9 cellular contexts compared by ENCODE assay signal in genomic region chr21:35475768-35476167, GRCh38.
A peak's percentile ranks its signal among the peaks of the same experiment; 100 is the strongest.
DNase-seq lines count a peak whose midpoint lies in the region; ATAC-seq and TF ChIP-seq lines count a peak whose summit lies in the region.
"Had no signal": no experiment of that assay in that cellular context is flagged by ENCODE, and none has a peak within 500 bp of the region (broad histone marks: within the 10 kb centered on the region; RNA-seq: fewer than 3 reads in every experiment).

No MANE protein-coding gene starts in this region.

- POLR2A ChIA-PET in WTC11 (lab: Charles Lee) = no interaction called here

- in situ Hi-C loops in G401 (cut with HindIII; ENCODE audit: low sequenced_read_pairs) = no loop called here

- H3K4me2 ChIP-seq in BLaER1 = peak overlapping the region; percentile 60

- H3K9ac ChIP-seq in BLaER1 (no peak overlapping the region), mucosa of rectum (ENCODE audit: low read depth in 1 of 2, low read length in 2 of 2) (no peak overlapping the region)

- H3K4me3 Mint-ChIP-seq in activated naive CD8-positive, alpha-beta T cell treated with anti-CD3 and anti-CD28 coated beads for 36 hours = peak overlapping the region; percentile 55
- H3K4me3 Mint-ChIP-seq in WTC11 = no peak overlapping the region

- H3K27me3 Mint-ChIP-seq in activated naive CD8-positive, alpha-beta T cell treated with anti-CD3 and anti-CD28 coated beads for 36 hours = no peaks in the 10 kb centered on the region
- peaks cover 7% of the 10 kb centered on the region for H3K27me3 Mint-ChIP-seq in WTC11 (ENCODE audit: low read depth)

- H3K4me3 ChIP-seq in BLaER1 (no peak overlapping the region), mucosa of rectum (ENCODE audit: low read length in 2 of 2) (no peak overlapping the region)
- H3K4me3 ChIP-seq: cardiac muscle cell had no signal

- peaks cover 12% of the 10 kb centered on the region; the same call in 1 of the 2 replicates for H3K9me3 ChIP-seq in BLaER1
- no peaks in the 10 kb centered on the region for H3K9me3 ChIP-seq in mucosa of rectum (ENCODE audit: control insufficient read depth in 2 of 2, low read length in 2 of 2)

- H3K4me1 Mint-ChIP-seq in activated naive CD8-positive, alpha-beta T cell treated with anti-CD3 and anti-CD28 coated beads for 36 hours = peaks cover 23% of the 10 kb centered on the region
- peaks cover 55% of the 10 kb centered on the region for H3K4me1 Mint-ChIP-seq in WTC11

- H4K20me1 ChIP-seq in BLaER1 = no peaks in the 10 kb centered on the region

- H3K4me1 ChIP-seq in BLaER1 (peaks cover 25% of the 10 kb centered on the region), mucosa of rectum (ENCODE audit: control insufficient read depth in 2 of 2, insufficient read depth in 2 of 2, low read length in 2 of 2) (peaks cover 0 to 3% of the 10 kb centered on the region in 2 donors)

- H3K9me3 Mint-ChIP-seq in activated naive CD8-positive, alpha-beta T cell treated with anti-CD3 and anti-CD28 coated beads for 36 hours = peaks cover 8% of the 10 kb centered on the region
- H3K9me3 Mint-ChIP-seq in WTC11 = peaks cover 23% of the 10 kb centered on the region

- H3K27me3 ChIP-seq in BLaER1 = no peaks in the 10 kb centered on the region
- no peaks in the 10 kb centered on the region for H3K27me3 ChIP-seq in mucosa of rectum (ENCODE audit: control insufficient read depth in 2 of 2, insufficient read depth in 2 of 2, low read length in 2 of 2)

- no peak overlapping the region for H3K27ac ChIP-seq in BLaER1
- H3K27ac ChIP-seq in mucosa of rectum (ENCODE audit: low read depth in 2 of 2, low read length in 2 of 2) = peak overlapping the region; percentile 33 to 67
- H3K27ac ChIP-seq: cardiac muscle cell had no signal

- CTCF ChIA-PET in WTC11 (lab: Charles Lee) = no interaction called here

- ATAC-seq in WTC11 = no peak
- ATAC-seq in GM18867 (IDR thresholded peaks at IDR 0.05; ENCODE audit: unreplicated experiment) = no peak

- H3K36me3 ChIP-seq in BLaER1 (no peaks in the 10 kb centered on the region), mucosa of rectum (ENCODE audit: control insufficient read depth in 2 of 2, insufficient read depth in 2 of 2, low read length in 2 of 2) (no peaks in the 10 kb centered on the region)
- H3K36me3 ChIP-seq: cardiac muscle cell had no signal

- DNase-seq in KG1 (lab: John Stamatoyannopoulos, UW) = peak; percentile 64
- DNase-seq in activated naive CD8-positive, alpha-beta T cell treated with anti-CD3 and anti-CD28 coated beads for 36 hours = no peak
- no peak for DNase-seq in G401 (ENCODE audit: low spot score)
- DNase-seq in WTC11 (ENCODE audit: low spot score) = no peak
- DNase-seq in HuH-7 (ENCODE audit: low spot score) = no peak

- H3K36me3 Mint-ChIP-seq in activated naive CD8-positive, alpha-beta T cell treated with anti-CD3 and anti-CD28 coated beads for 36 hours = peaks cover 12% of the 10 kb centered on the region
- H3K36me3 Mint-ChIP-seq in WTC11 = peaks cover 20% of the 10 kb centered on the region

- H3K27ac Mint-ChIP-seq in activated naive CD8-positive, alpha-beta T cell treated with anti-CD3 and anti-CD28 coated beads for 36 hours = peak overlapping the region; percentile 83
- no peak overlapping the region for H3K27ac Mint-ChIP-seq in WTC11

- no peak for TF ChIP-seq CTCF in WTC11 (IDR thresholded peaks at IDR 0.05)

TF ChIP-seq in WTC11, 78 proteins besides CTCF, POLR2A, EP300 and RAD21:
- no peak for TF ChIP-seq CDX4 (CRISPR knock-in tag; IDR thresholded peaks at IDR 0.05; ENCODE audit: borderline replicate concordance)
TF ChIP-seq in WTC11: peak in this region for 0.
